Comparison of ENCODE assay signal across 9 cellular contexts in the genomic region with DNA sequence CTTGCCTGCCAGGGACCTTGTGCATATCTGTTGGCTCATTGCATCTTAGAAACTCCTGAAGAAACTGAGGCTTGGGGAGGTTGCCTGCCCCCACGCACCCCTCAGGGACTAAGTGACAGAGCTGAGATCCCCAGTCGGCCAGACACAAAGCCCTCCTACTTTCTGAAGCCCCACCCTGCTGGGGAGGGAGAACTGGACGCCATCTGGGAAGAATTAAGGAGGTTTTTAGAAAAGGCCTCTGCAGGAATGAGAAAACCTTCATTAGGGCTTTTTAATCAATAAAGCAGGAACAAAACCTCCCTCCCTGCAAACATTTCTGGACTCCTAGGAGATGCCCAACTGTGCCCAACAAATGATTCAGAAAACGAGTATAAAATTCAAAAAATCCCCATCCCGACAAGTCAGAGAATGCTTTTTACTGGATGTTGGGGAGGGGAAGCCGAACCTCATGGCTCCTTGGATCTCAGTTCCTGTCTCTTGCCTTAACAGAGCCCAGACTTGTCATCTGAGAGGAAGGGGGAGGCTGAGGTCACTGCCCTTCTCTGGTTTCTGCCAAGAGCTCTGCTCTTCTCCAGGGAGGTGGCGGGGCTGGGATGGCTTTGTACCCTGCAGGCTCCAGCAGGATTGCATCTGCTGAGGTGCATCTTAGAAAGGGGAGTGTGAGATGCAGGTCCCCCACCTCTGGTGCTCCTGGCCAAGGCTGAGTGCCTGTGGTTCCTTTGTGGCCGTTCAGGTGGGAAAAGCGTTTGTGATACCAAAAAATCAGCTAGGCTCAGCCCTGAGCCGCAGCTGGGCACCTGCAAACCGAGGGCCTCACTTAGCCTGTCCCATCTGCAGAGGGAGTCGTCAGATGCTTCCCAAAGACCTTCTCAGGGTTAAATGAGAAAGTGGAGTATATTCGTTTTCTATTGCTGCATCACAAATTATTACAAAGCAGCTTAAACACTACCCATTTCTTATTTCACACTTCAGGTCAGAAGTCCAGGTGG.
DNase-seq lines count a peak whose midpoint lies in the region; ATAC-seq and TF ChIP-seq lines count a peak whose summit lies in the region.
"Had no signal": no experiment of that assay in that cellular context is flagged by ENCODE, and none has a peak within 500 bp of the region (broad histone marks: within the 10 kb centered on the region; RNA-seq: fewer than 3 reads in every experiment).

No MANE protein-coding gene starts in this region.

- H3K9me3 ChIP-seq in SK-N-SH = no peaks in the 10 kb centered on the region

- CTCF ChIA-PET in SK-N-SH (lab: Yijun Ruan, JAX) = interaction anchor here (0.7 to 4.3 kb wide), 10 partner anchors 9 to 144 kb away, joined by 3 to 21 read pairs (median 4); a partner anchor contains a TSS

- H3K4me3 Mint-ChIP-seq in glutamatergic neuron (ENCODE audit: unreplicated experiment) (no peak overlapping the region), immature natural killer cell (no peak overlapping the region)

- H2AFZ ChIP-seq in SK-N-SH (ENCODE audit: low read depth) = no peak overlapping the region

- H3K27me3 Mint-ChIP-seq in glutamatergic neuron (ENCODE audit: unreplicated experiment) = peaks cover 2% of the 10 kb centered on the region
- peaks cover 3 to 6% (median 3%) of the 10 kb centered on the region in 3 donors for H3K27me3 Mint-ChIP-seq in immature natural killer cell (ENCODE audit: low read depth in 3 of 3)

- H3K4me1 ChIP-seq in SK-N-SH (ENCODE audit: control insufficient read depth in 1 of 2, insufficient read depth in 2 of 2, low read depth in 1 of 2, low read length in 1 of 2) = peaks cover 58 to 67% of the 10 kb centered on the region in 2 experiments

- H3K9ac ChIP-seq in SK-N-SH = peak overlapping the region; percentile 69

- no peak; the same call in 1 of the 2 replicates for TF ChIP-seq RAD21 in SK-N-SH (IDR thresholded peaks at IDR 0.05; ENCODE audit: low read length)

- peak in 1 of 2 experiments; percentile 62; a peak in 2 of 4 replicates for TF ChIP-seq EP300 in SK-N-SH (IDR thresholded peaks at IDR 0.05; ENCODE audit: borderline replicate concordance in 1 of 2, low read depth in 1 of 2, low read length in 1 of 2)

- H3K9me3 Mint-ChIP-seq in glutamatergic neuron (ENCODE audit: unreplicated experiment) = peaks cover 6% of the 10 kb centered on the region
- H3K9me3 Mint-ChIP-seq in immature natural killer cell = peaks cover 0 to 2% (median 0%) of the 10 kb centered on the region in 6 donors

- peak overlapping the region; percentile 63 for H3K4me2 ChIP-seq in SK-N-SH

- H3K27ac Mint-ChIP-seq in glutamatergic neuron (ENCODE audit: unreplicated experiment) = no peak overlapping the region
- H3K27ac Mint-ChIP-seq in immature natural killer cell = peak overlapping the region in 2 of 6 donors; percentile 26 to 79

- H3K4me3 ChIP-seq in SK-N-SH (ENCODE audit: low read depth in 2 of 2, low read length in 1 of 2) = 0 out of 4 replicates have a peak overlapping the region, but pooled peaks of 1 of the 2 experiments have one; percentile 7

- H3K27me3 ChIP-seq in SK-N-SH (ENCODE audit: insufficient read depth) = no peaks in the 10 kb centered on the region

- 25% methylated on average over 12 of the region's 13 CpGs for WGBS in SK-N-SH (ENCODE audit: low lambda C conversion rate)

- H3K9me2 ChIP-seq in SK-N-SH = no peaks in the 10 kb centered on the region

- peak; percentile 69 for DNase-seq in Daoy (ENCODE audit: low read depth)
- DNase-seq in SK-N-SH = peak; percentile 75
- peak; percentile 43 for DNase-seq in glutamatergic neuron
- DNase-seq in pons (ENCODE audit: low spot score) = peak; percentile 84
- DNase-seq in immature natural killer cell = no peak
- DNase-seq: stimulated activated naive CD8-positive, alpha-beta T cell treated with anti-CD3 and anti-CD28 coated beads, Interleukin-15, Interleukin-2, amounts not matched to agents 100 U/mL and 50 U/mL, for 24 hours had no signal

- peak overlapping the region; percentile 89 to 98 for H3K27ac ChIP-seq in SK-N-SH (ENCODE audit: low read depth in 2 of 2, low read length in 1 of 2)

- H4K20me1 ChIP-seq in SK-N-SH (ENCODE audit: insufficient read depth) = no peaks in the 10 kb centered on the region

- no peak for TF ChIP-seq CTCF in SK-N-SH (IDR thresholded peaks at IDR 0.05)
- TF ChIP-seq CTCF in glutamatergic neuron (IDR thresholded peaks at IDR 0.05; ENCODE audit: partially characterized antibody, unreplicated experiment) = no peak

- no peaks in the 10 kb centered on the region for H3K36me3 ChIP-seq in SK-N-SH (replicated peaks in 1 of 2; ENCODE audit: control insufficient read depth in 1 of 2, insufficient read depth in 2 of 2, low read length in 1 of 2)

- H3F3A ChIP-seq in SK-N-SH (replicated peaks; ENCODE audit: insufficient read depth) = peaks cover 46% of the 10 kb centered on the region

- H3K36me3 Mint-ChIP-seq in glutamatergic neuron (ENCODE audit: unreplicated experiment) (no peaks in the 10 kb centered on the region), immature natural killer cell (peaks cover 0 to 4% (median 0%) of the 10 kb centered on the region in 3 donors)

- H3K4me1 Mint-ChIP-seq in glutamatergic neuron (ENCODE audit: low read depth, unreplicated experiment) (peaks cover 21% of the 10 kb centered on the region), immature natural killer cell (peaks cover 38 to 41% of the 10 kb centered on the region in 2 donors)

- ATAC-seq in GM19467 (IDR thresholded peaks at IDR 0.05; ENCODE audit: unreplicated experiment) (no peak), GM18861 (IDR thresholded peaks at IDR 0.05; ENCODE audit: unreplicated experiment) (no peak), HG03097 (IDR thresholded peaks at IDR 0.05; ENCODE audit: low FRiP score, unreplicated experiment) (no peak)
- ATAC-seq: stimulated activated naive CD8-positive, alpha-beta T cell treated with anti-CD3 and anti-CD28 coated beads, Interleukin-15, Interleukin-2, amounts not matched to agents 100 U/mL and 50 U/mL, for 24 hours had no signal

- POLR2A ChIA-PET in SK-N-SH (lab: Yijun Ruan, JAX) = interaction anchor here (1.0 to 2.0 kb wide), 3 partner anchors 56 to 143 kb away, joined by 3 to 5 read pairs (median 3); no protein-coding TSS in a partner anchor

- 0 out of 2 replicates have a peak, but pooled peaks cover 7% of the 10 kb centered on the region for H3K79me2 ChIP-seq in SK-N-SH (ENCODE audit: insufficient read depth)

TF ChIP-seq in SK-N-SH, 30 proteins besides CTCF, POLR2A, EP300 and RAD21:
- TF ChIP-seq CHD2 (IDR thresholded peaks at IDR 0.05; ENCODE audit: low read length, partially characterized antibody) (no peak), TAF1 (IDR thresholded peaks at IDR 0.05; ENCODE audit: borderline replicate concordance, low read depth, low read length) (peak; percentile 8; the same call in 1 of the 2 replicates), SIN3A (IDR thresholded peaks at IDR 0.05; ENCODE audit: borderline replicate concordance, low read depth, low read length) (peak; percentile 46; the same call in 1 of the 2 replicates), RCOR1 (IDR thresholded peaks at IDR 0.05; ENCODE audit: low read length) (peak; percentile 24; the same call in 1 of the 2 replicates), SMC3 (IDR thresholded peaks at IDR 0.05; ENCODE audit: low read depth, low read length) (peak; percentile 14; the same call in 1 of the 2 replicates)
- TF ChIP-seq, protein P1, sequence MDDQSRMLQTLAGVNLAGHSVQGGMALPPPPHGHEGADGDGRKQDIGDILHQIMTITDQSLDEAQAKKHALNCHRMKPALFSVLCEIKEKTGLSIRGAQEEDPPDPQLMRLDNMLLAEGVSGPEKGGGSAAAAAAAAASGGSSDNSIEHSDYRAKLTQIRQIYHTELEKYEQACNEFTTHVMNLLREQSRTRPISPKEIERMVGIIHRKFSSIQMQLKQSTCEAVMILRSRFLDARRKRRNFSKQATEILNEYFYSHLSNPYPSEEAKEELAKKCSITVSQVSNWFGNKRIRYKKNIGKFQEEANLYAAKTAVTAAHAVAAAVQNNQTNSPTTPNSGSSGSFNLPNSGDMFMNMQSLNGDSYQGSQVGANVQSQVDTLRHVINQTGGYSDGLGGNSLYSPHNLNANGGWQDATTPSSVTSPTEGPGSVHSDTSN (IDR thresholded peaks at IDR 0.05) = no peak
- TF ChIP-seq, protein P2, sequence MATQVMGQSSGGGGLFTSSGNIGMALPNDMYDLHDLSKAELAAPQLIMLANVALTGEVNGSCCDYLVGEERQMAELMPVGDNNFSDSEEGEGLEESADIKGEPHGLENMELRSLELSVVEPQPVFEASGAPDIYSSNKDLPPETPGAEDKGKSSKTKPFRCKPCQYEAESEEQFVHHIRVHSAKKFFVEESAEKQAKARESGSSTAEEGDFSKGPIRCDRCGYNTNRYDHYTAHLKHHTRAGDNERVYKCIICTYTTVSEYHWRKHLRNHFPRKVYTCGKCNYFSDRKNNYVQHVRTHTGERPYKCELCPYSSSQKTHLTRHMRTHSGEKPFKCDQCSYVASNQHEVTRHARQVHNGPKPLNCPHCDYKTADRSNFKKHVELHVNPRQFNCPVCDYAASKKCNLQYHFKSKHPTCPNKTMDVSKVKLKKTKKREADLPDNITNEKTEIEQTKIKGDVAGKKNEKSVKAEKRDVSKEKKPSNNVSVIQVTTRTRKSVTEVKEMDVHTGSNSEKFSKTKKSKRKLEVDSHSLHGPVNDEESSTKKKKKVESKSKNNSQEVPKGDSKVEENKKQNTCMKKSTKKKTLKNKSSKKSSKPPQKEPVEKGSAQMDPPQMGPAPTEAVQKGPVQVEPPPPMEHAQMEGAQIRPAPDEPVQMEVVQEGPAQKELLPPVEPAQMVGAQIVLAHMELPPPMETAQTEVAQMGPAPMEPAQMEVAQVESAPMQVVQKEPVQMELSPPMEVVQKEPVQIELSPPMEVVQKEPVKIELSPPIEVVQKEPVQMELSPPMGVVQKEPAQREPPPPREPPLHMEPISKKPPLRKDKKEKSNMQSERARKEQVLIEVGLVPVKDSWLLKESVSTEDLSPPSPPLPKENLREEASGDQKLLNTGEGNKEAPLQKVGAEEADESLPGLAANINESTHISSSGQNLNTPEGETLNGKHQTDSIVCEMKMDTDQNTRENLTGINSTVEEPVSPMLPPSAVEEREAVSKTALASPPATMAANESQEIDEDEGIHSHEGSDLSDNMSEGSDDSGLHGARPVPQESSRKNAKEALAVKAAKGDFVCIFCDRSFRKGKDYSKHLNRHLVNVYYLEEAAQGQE (IDR thresholded peaks at IDR 0.05; ENCODE audit: low read depth, low read length) = peak; percentile 70; the same call in 1 of the 2 replicates
- TF ChIP-seq, protein P3, sequence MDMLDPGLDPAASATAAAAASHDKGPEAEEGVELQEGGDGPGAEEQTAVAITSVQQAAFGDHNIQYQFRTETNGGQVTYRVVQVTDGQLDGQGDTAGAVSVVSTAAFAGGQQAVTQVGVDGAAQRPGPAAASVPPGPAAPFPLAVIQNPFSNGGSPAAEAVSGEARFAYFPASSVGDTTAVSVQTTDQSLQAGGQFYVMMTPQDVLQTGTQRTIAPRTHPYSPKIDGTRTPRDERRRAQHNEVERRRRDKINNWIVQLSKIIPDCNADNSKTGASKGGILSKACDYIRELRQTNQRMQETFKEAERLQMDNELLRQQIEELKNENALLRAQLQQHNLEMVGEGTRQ (IDR thresholded peaks at IDR 0.05; ENCODE audit: borderline replicate concordance, low read depth, low read length) = no peak
TF ChIP-seq in SK-N-SH: peak in this region for 5.

Comparison
In these comparisons a context has a peak if more than half of its experiments do, and no peak if none do; other contexts are left out.
1. DNase-seq: peak in Daoy (single experiment), SK-N-SH (single experiment), glutamatergic neuron (single experiment) and pons (single experiment); none in immature natural killer cell (0 of 3).